Comparison of ENCODE assay signal across 15 cellular contexts in the genomic region with DNA sequence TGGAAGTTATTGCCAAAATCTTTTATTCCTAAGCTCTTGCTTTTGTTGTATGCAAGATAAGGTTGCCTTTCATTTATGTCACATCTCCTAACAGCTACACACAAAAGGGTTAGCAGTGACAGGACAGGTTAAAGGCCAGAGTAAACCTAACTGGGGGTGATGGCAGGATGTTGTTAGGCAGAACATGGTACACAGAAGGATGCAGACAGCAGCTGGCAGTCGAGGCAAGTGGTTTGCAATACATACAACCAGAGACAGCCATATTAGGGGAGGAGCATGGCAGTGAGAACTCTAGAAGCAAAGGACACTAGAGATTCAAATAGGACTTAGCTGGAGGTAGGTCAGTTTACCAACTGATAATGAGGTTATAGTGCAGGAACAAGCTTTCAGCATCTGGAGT. TPM values are rescaled to one million over a fixed set of nuclear protein-coding genes. Genes with fewer than 3 reads are reported as not detected.
DNase-seq lines count a peak whose midpoint lies in the region; ATAC-seq and TF ChIP-seq lines count a peak whose summit lies in the region.
"Had no signal": no experiment of that assay in that cellular context is flagged by ENCODE, and none has a peak within 500 bp of the region (broad histone marks: within the 10 kb centered on the region; RNA-seq: fewer than 3 reads in every experiment).

No MANE protein-coding gene starts in this region.

- H3K4me3 ChIP-seq in sigmoid colon = no peak overlapping the region
- H3K4me3 ChIP-seq: cardiac muscle cell, esophagus squamous epithelium, prostate gland, stomach had no signal

- ATAC-seq in activated T-cell treated with anti-CD3 and anti-CD28 coated beads, Interleukin-2, amount 50 U/mL, for 4 hours = no peak

- H3K9me3 ChIP-seq in sigmoid colon = no peaks in the 10 kb centered on the region
- H3K9me3 ChIP-seq: esophagus squamous epithelium, prostate gland, stomach had no signal

- no peaks in the 10 kb centered on the region for H3K27me3 Mint-ChIP-seq in activated T-cell treated with anti-CD3 and anti-CD28 coated beads, Interleukin-2, amount 50 U/mL, for 24 hours
- H3K27me3 Mint-ChIP-seq in activated T-cell treated with anti-CD3 and anti-CD28 coated beads, Interleukin-2, amount 50 U/mL, for 4 hours (ENCODE audit: low read depth) = no peaks in the 10 kb centered on the region
- H3K27me3 Mint-ChIP-seq in activated T-helper 2 cell treated with anti-CD3 and anti-CD28 coated beads, Interferon-gamma antibody, Interleukin-2, Interleukin-4, amounts not matched to agents 10 μg/mL and 5 μg/mL and 100 μg/mL, durations not matched to agents 14 hours and 24 hours and 36 hours (ENCODE audit: low read depth) = no peaks in the 10 kb centered on the region

- H3K9me3 Mint-ChIP-seq in activated T-cell treated with anti-CD3 and anti-CD28 coated beads, Interleukin-2, amount 50 U/mL, for 24 hours = no peaks in the 10 kb centered on the region
- no peaks in the 10 kb centered on the region for H3K9me3 Mint-ChIP-seq in activated T-cell treated with anti-CD3 and anti-CD28 coated beads, Interleukin-2, amount 50 U/mL, for 4 hours
- H3K9me3 Mint-ChIP-seq in activated T-helper 2 cell treated with anti-CD3 and anti-CD28 coated beads, Interferon-gamma antibody, Interleukin-2, Interleukin-4, amounts not matched to agents 10 μg/mL and 5 μg/mL and 100 μg/mL, durations not matched to agents 14 hours and 24 hours and 36 hours = peaks cover 4% of the 10 kb centered on the region

- peaks cover 0 to 25% (median 10%) of the 10 kb centered on the region in 4 donors for H3K4me1 ChIP-seq in sigmoid colon

- no peak for TF ChIP-seq EP300 in sigmoid colon (IDR thresholded peaks at IDR 0.05)

- no peak overlapping the region for H3K27ac Mint-ChIP-seq in activated T-cell treated with anti-CD3 and anti-CD28 coated beads, Interleukin-2, amount 50 U/mL, for 24 hours
- peak overlapping the region; percentile 94 for H3K27ac Mint-ChIP-seq in activated T-helper 2 cell treated with anti-CD3 and anti-CD28 coated beads, Interferon-gamma antibody, Interleukin-2, Interleukin-4, amounts not matched to agents 10 μg/mL and 5 μg/mL and 100 μg/mL, durations not matched to agents 14 hours and 24 hours and 36 hours

- no peaks in the 10 kb centered on the region for H3K27me3 ChIP-seq in sigmoid colon
- H3K27me3 ChIP-seq: cardiac muscle cell, esophagus squamous epithelium, stomach had no signal

- H3K27ac ChIP-seq in sigmoid colon = no peak overlapping the region
- H3K27ac ChIP-seq: cardiac muscle cell, prostate gland, stomach had no signal

- no peaks in the 10 kb centered on the region for H3K36me3 ChIP-seq in sigmoid colon
- H3K36me3 ChIP-seq: cardiac muscle cell, esophagus squamous epithelium, prostate gland, stomach had no signal

- peaks cover 7% of the 10 kb centered on the region for H3K36me3 Mint-ChIP-seq in activated T-cell treated with anti-CD3 and anti-CD28 coated beads, Interleukin-2, amount 50 U/mL, for 24 hours (ENCODE audit: low read depth)
- no peaks in the 10 kb centered on the region for H3K36me3 Mint-ChIP-seq in activated T-cell treated with anti-CD3 and anti-CD28 coated beads, Interleukin-2, amount 50 U/mL, for 4 hours (ENCODE audit: insufficient read depth)
- H3K36me3 Mint-ChIP-seq in activated T-helper 2 cell treated with anti-CD3 and anti-CD28 coated beads, Interferon-gamma antibody, Interleukin-2, Interleukin-4, amounts not matched to agents 10 μg/mL and 5 μg/mL and 100 μg/mL, durations not matched to agents 14 hours and 24 hours and 36 hours (ENCODE audit: low read depth) = peaks cover 13% of the 10 kb centered on the region

- no peak for TF ChIP-seq CTCF in sigmoid colon (IDR thresholded peaks at IDR 0.05)

- no peak for TF ChIP-seq POLR2A in sigmoid colon (IDR thresholded peaks at IDR 0.05)

- peaks cover 70% of the 10 kb centered on the region for H3K4me1 Mint-ChIP-seq in activated T-cell treated with anti-CD3 and anti-CD28 coated beads, Interleukin-2, amount 50 U/mL, for 24 hours (ENCODE audit: low read depth)
- H3K4me1 Mint-ChIP-seq in activated T-cell treated with anti-CD3 and anti-CD28 coated beads, Interleukin-2, amount 50 U/mL, for 4 hours (ENCODE audit: low read depth) = peaks cover 51% of the 10 kb centered on the region
- H3K4me1 Mint-ChIP-seq in activated T-helper 2 cell treated with anti-CD3 and anti-CD28 coated beads, Interferon-gamma antibody, Interleukin-2, Interleukin-4, amounts not matched to agents 10 μg/mL and 5 μg/mL and 100 μg/mL, durations not matched to agents 14 hours and 24 hours and 36 hours (ENCODE audit: low read depth) = peaks cover 34% of the 10 kb centered on the region

- H3K4me3 Mint-ChIP-seq in activated T-cell treated with anti-CD3 and anti-CD28 coated beads, Interleukin-2, amount 50 U/mL, for 24 hours = peak overlapping the region; percentile 4
- H3K4me3 Mint-ChIP-seq in activated T-cell treated with anti-CD3 and anti-CD28 coated beads, Interleukin-2, amount 50 U/mL, for 4 hours = no peak overlapping the region
- H3K4me3 Mint-ChIP-seq in activated T-helper 2 cell treated with anti-CD3 and anti-CD28 coated beads, Interferon-gamma antibody, Interleukin-2, Interleukin-4, amounts not matched to agents 10 μg/mL and 5 μg/mL and 100 μg/mL, durations not matched to agents 14 hours and 24 hours and 36 hours (ENCODE audit: low read depth) = no peak overlapping the region

- no peak for DNase-seq in activated T-cell treated with anti-CD3 and anti-CD28 coated beads, Interleukin-2, amount 50 U/mL, for 24 hours
- no peak for DNase-seq in activated T-cell treated with anti-CD3 and anti-CD28 coated beads, Interleukin-2, amount 50 U/mL, for 4 hours
- DNase-seq in NAMALWA (ENCODE audit: low spot score) (peak; percentile 16), sigmoid colon (no peak), NCI-H1105 treated with DMSO at 0.1 percent for 48 hours (lab: John Stamatoyannopoulos, UW) (no peak)
- DNase-seq in activated T-helper 2 cell treated with anti-CD3 and anti-CD28 coated beads, Interferon-gamma antibody, Interleukin-2, Interleukin-4, amounts not matched to agents 10 μg/mL and 5 μg/mL and 100 μg/mL, durations not matched to agents 14 hours and 24 hours and 36 hours (ENCODE audit: low spot score) = no peak
- DNase-seq in stimulated activated CD8-positive, alpha-beta memory T cell treated with anti-CD3 and anti-CD28 coated beads, Interleukin-4, amount 100 ng/mL, for 48 hours = peak; percentile 32
- no peak for DNase-seq in activated CD4-positive, CD25-positive, alpha-beta regulatory T cell (lab: John Stamatoyannopoulos, UW)
- DNase-seq: esophagus squamous epithelium, NCI-H1436 treated with DMSO at 0.1 percent for 48 hours, NCI-H82, stomach had no signal

- WGBS in sigmoid colon, 2 donors = 40 to 57% methylated on average over 1 of the region's 1 CpG

- intact Hi-C loops in activated T-helper 2 cell treated with anti-CD3 and anti-CD28 coated beads, Interferon-gamma antibody, Interleukin-2, Interleukin-4, amounts not matched to agents 10 μg/mL and 5 μg/mL and 100 μg/mL, durations not matched to agents 14 hours and 24 hours and 36 hours (cut with micrococcal nuclease) = loop anchor here (5.0 to 10.0 kb wide), 2 partner anchors 40 to 522 kb away; no protein-coding TSS in a partner anchor
- intact Hi-C loops in sigmoid colon (cut with DNase I) = no loop called here

RNA-seq across cellular contexts. Expression of a gene that starts 2.7 kb away (rescaled TPM):
- under 1 TPM; 0.69 to 0.89 (median 0.79) TPM for total RNA-seq in activated T-cell treated with anti-CD3 and anti-CD28 coated beads, Interleukin-2, amount 50 U/mL, for 4 hours
- total RNA-seq in activated T-helper 2 cell treated with anti-CD3 and anti-CD28 coated beads, Interferon-gamma antibody, Interleukin-2, Interleukin-4, amounts not matched to agents 10 μg/mL and 5 μg/mL and 100 μg/mL, durations not matched to agents 14 hours and 24 hours and 36 hours = 5.8 TPM in 2 replicates
- 1 to 10 TPM in 1 of 4 donors, under 1 TPM in 3; 0.49 to 2.9 (median 0.62) TPM for total RNA-seq in sigmoid colon
- polyA plus RNA-seq in sigmoid colon = under 1 TPM in 1 of 3 donors, not detected in 2; 0.89 TPM
- total RNA-seq: A673 had no signal

Comparison
In these comparisons a context has a peak if more than half of its experiments do, and no peak if none do; other contexts are left out.
1. DNase-seq: peak in NAMALWA (single experiment) and stimulated activated CD8-positive, alpha-beta memory T cell treated with anti-CD3 and anti-CD28 coated beads, Interleukin-4, amount 100 ng/mL, for 48 hours (single experiment); none in activated T-cell treated with anti-CD3 and anti-CD28 coated beads, Interleukin-2, amount 50 U/mL, for 24 hours (single experiment), activated T-cell treated with anti-CD3 and anti-CD28 coated beads, Interleukin-2, amount 50 U/mL, for 4 hours (single experiment), activated T-helper 2 cell treated with anti-CD3 and anti-CD28 coated beads, Interferon-gamma antibody, Interleukin-2, Interleukin-4, amounts not matched to agents 10 μg/mL and 5 μg/mL and 100 μg/mL, durations not matched to agents 14 hours and 24 hours and 36 hours (single experiment), sigmoid colon (single experiment), activated CD4-positive, CD25-positive, alpha-beta regulatory T cell (0 of 4) and NCI-H1105 treated with DMSO at 0.1 percent for 48 hours (single experiment).